8 cellular contexts compared by ENCODE assay signal in genomic region chr4:99404595-99405287, GRCh38. TPM values are rescaled to one million over a fixed set of nuclear protein-coding genes. Genes with fewer than 3 reads are reported as not detected.
DNase-seq lines count a peak whose midpoint lies in the region; ATAC-seq lines count a peak whose summit lies in the region.

No MANE protein-coding gene starts in this region.

- peaks cover 24% of the 10 kb centered on the region for H3K4me1 Mint-ChIP-seq in activated T-cell treated with anti-CD3 and anti-CD28 coated beads, Interleukin-2, amount 50 U/mL, for 72 hours (ENCODE audit: low read depth)

- H3K27ac Mint-ChIP-seq in activated naive CD4-positive, alpha-beta T cell treated with anti-CD3 and anti-CD28 coated beads, Interleukin-2, amount 50 U/mL, for 72 hours, result peak overlapping the region in 1 of 2 donors; percentile 30
- peak overlapping the region; percentile 25 for H3K27ac Mint-ChIP-seq in activated T-cell treated with anti-CD3 and anti-CD28 coated beads, Interleukin-2, amount 50 U/mL, for 72 hours

- peak; percentile 74 to 91 for ATAC-seq in activated naive CD4-positive, alpha-beta T cell treated with anti-CD3 and anti-CD28 coated beads, Interleukin-2, amount 50 U/mL, for 72 hours
- ATAC-seq in HG03064 (IDR thresholded peaks at IDR 0.05; ENCODE audit: low read depth, unreplicated experiment), result peak; percentile 85
- peak; percentile 80 to 86 for ATAC-seq in activated T-cell treated with anti-CD3 and anti-CD28 coated beads, Interleukin-2, amount 50 U/mL, for 72 hours (replicated peaks in 1 of 2)

- DNase-seq in activated naive CD4-positive, alpha-beta T cell treated with anti-CD3 and anti-CD28 coated beads, Interleukin-2, amount 50 U/mL, for 72 hours (ENCODE audit: low spot score in 2 of 2), result no peak
- no peak for DNase-seq in activated naive CD4-positive, alpha-beta T cell treated with anti-CD3 and anti-CD28 coated beads, Interleukin-2, amount 50 U/mL, for 16 hours
- peak; percentile 16 to 22 for DNase-seq in activated T-cell treated with anti-CD3 and anti-CD28 coated beads, Interleukin-2, amount 50 U/mL, for 72 hours
- peak; percentile 92 for DNase-seq in kidney glomerular epithelial cell (lab: John Stamatoyannopoulos, UW)
- DNase-seq in NCI-H2081 (lab: John Stamatoyannopoulos, UW), result no peak
- no peak for DNase-seq in iPS-NIHi11 (ENCODE audit: low spot score)
- no peak for DNase-seq in NCI-H1092 (lab: John Stamatoyannopoulos, UW)

- H3K9me3 Mint-ChIP-seq in activated naive CD4-positive, alpha-beta T cell treated with anti-CD3 and anti-CD28 coated beads, Interleukin-2, amount 50 U/mL, for 72 hours, result no peaks in the 10 kb centered on the region
- H3K9me3 Mint-ChIP-seq in activated T-cell treated with anti-CD3 and anti-CD28 coated beads, Interleukin-2, amount 50 U/mL, for 72 hours, result no peaks in the 10 kb centered on the region

- peaks cover 8% of the 10 kb centered on the region for H3K27me3 Mint-ChIP-seq in activated T-cell treated with anti-CD3 and anti-CD28 coated beads, Interleukin-2, amount 50 U/mL, for 72 hours (ENCODE audit: low read depth)

- H3K4me3 Mint-ChIP-seq in activated T-cell treated with anti-CD3 and anti-CD28 coated beads, Interleukin-2, amount 50 U/mL, for 72 hours, result peak overlapping the region in 1 of 2 donors; percentile 39

- H3K36me3 Mint-ChIP-seq in activated naive CD4-positive, alpha-beta T cell treated with anti-CD3 and anti-CD28 coated beads, Interleukin-2, amount 50 U/mL, for 72 hours, result no peaks in the 10 kb centered on the region
- H3K36me3 Mint-ChIP-seq in activated T-cell treated with anti-CD3 and anti-CD28 coated beads, Interleukin-2, amount 50 U/mL, for 72 hours (ENCODE audit: insufficient read depth in 2 of 2), result no peaks in the 10 kb centered on the region

RNA-seq across cellular contexts. Expression of gene ADH7, which starts 30.4 kb away (rescaled TPM):
- not detected for total RNA-seq in activated naive CD4-positive, alpha-beta T cell treated with anti-CD3 and anti-CD28 coated beads, Interleukin-2, amount 50 U/mL, for 72 hours
- total RNA-seq in activated T-cell treated with anti-CD3 and anti-CD28 coated beads, Interleukin-2, amount 50 U/mL, for 72 hours, result not detected

RNA-seq across cellular contexts. Expression of gene ADH1C, which starts 52.2 kb away (rescaled TPM):
- not detected for total RNA-seq in activated naive CD4-positive, alpha-beta T cell treated with anti-CD3 and anti-CD28 coated beads, Interleukin-2, amount 50 U/mL, for 72 hours
- not detected for total RNA-seq in activated T-cell treated with anti-CD3 and anti-CD28 coated beads, Interleukin-2, amount 50 U/mL, for 72 hours

Comparison
In these comparisons a context has a peak if more than half of its experiments do, and no peak if none do; other contexts are left out.
1. DNase-seq: peak in activated T-cell treated with anti-CD3 and anti-CD28 coated beads, Interleukin-2, amount 50 U/mL, for 72 hours (2 of 2) and kidney glomerular epithelial cell (single experiment); none in activated naive CD4-positive, alpha-beta T cell treated with anti-CD3 and anti-CD28 coated beads, Interleukin-2, amount 50 U/mL, for 72 hours (0 of 2), activated naive CD4-positive, alpha-beta T cell treated with anti-CD3 and anti-CD28 coated beads, Interleukin-2, amount 50 U/mL, for 16 hours (single experiment), NCI-H2081 (0 of 2), iPS-NIHi11 (single experiment) and NCI-H1092 (single experiment).
2. Peak in every context shown above with its lines, with median percentiles within 50 percentile points of each other: ATAC-seq.